ENCODE assay signal across 9 cellular contexts in genomic region chr22:23278883-23279675, GRCh38.
A peak's percentile ranks its signal among the peaks of the same experiment; 100 is the strongest.
DNase-seq lines count a peak whose midpoint lies in the region; ATAC-seq and TF ChIP-seq lines count a peak whose summit lies in the region.
"Had no signal": no experiment of that assay in that cellular context is flagged by ENCODE, and none has a peak within 500 bp of the region (broad histone marks: within the 10 kb centered on the region; RNA-seq: fewer than 3 reads in every experiment).

No MANE protein-coding gene starts in this region.

- H3K36me3 Mint-ChIP-seq in activated CD4-positive, alpha-beta T cell treated with anti-CD3 and anti-CD28 coated beads, Interleukin-2, amount 10 ng/mL, durations not matched to agents 7 days and 5 days (ENCODE audit: low read depth) = peaks cover 5% of the 10 kb centered on the region
- H3K36me3 Mint-ChIP-seq in activated naive CD4-positive, alpha-beta T cell treated with anti-CD3 and anti-CD28 coated beads, Interleukin-2, amount 50 U/mL, for 72 hours = no peaks in the 10 kb centered on the region

- H3K9me3 ChIP-seq in right atrium auricular region (no peaks in the 10 kb centered on the region), thoracic aorta (no peaks in the 10 kb centered on the region)

- H3K27me3 ChIP-seq in right atrium auricular region (no peaks in the 10 kb centered on the region), thoracic aorta (replicated peaks; ENCODE audit: insufficient read depth) (no peaks in the 10 kb centered on the region)

- peaks cover 11% of the 10 kb centered on the region for H3K4me1 Mint-ChIP-seq in activated CD4-positive, alpha-beta T cell treated with anti-CD3 and anti-CD28 coated beads, Interleukin-2, amount 10 ng/mL, durations not matched to agents 7 days and 5 days

- peak; percentile 16 for DNase-seq in activated CD4-positive, alpha-beta T cell treated with anti-CD3 and anti-CD28 coated beads, Interleukin-2, amount 10 ng/mL, durations not matched to agents 7 days and 5 days
- no peak for DNase-seq in activated CD4-positive, alpha-beta T cell treated with anti-CD3 and anti-CD28 coated beads, Interleukin-2, amount 50 U/mL, for 1 hour
- DNase-seq in activated naive CD4-positive, alpha-beta T cell treated with anti-CD3 and anti-CD28 coated beads, Interleukin-2, amount 50 U/mL, for 72 hours (ENCODE audit: low spot score in 2 of 2) = no peak
- DNase-seq in right atrium auricular region (ENCODE audit: low spot score) (no peak), thoracic aorta (ENCODE audit: low spot score) (no peak), MV-4-11 (lab: John Stamatoyannopoulos, UW) (no peak), CD1c-positive myeloid dendritic cell (ENCODE audit: extremely low spot score) (no peak)
- DNase-seq: stimulated activated naive B cell treated with anti-CD40 and anti-IgM and Interleukin-4, amounts not matched to agents 10 μg/mL and 1 μg/mL and 100 μg/mL, for 72 hours had no signal

- H3K9me3 Mint-ChIP-seq in activated CD4-positive, alpha-beta T cell treated with anti-CD3 and anti-CD28 coated beads, Interleukin-2, amount 10 ng/mL, durations not matched to agents 7 days and 5 days = no peaks in the 10 kb centered on the region
- no peaks in the 10 kb centered on the region for H3K9me3 Mint-ChIP-seq in activated naive CD4-positive, alpha-beta T cell treated with anti-CD3 and anti-CD28 coated beads, Interleukin-2, amount 50 U/mL, for 72 hours
- H3K9me3 Mint-ChIP-seq: stimulated activated naive B cell treated with anti-CD40 and anti-IgM and Interleukin-4, amounts not matched to agents 10 μg/mL and 1 μg/mL and 100 μg/mL, for 72 hours had no signal

- H3K4me3 ChIP-seq in right atrium auricular region (no peak overlapping the region), thoracic aorta (no peak overlapping the region)

- ATAC-seq in activated naive CD4-positive, alpha-beta T cell treated with anti-CD3 and anti-CD28 coated beads, Interleukin-2, amount 50 U/mL, for 72 hours = peak; percentile 21 to 26
- no peak for ATAC-seq in thoracic aorta (ENCODE audit: insufficient number of reproducible peaks, low FRiP score, low read depth)
- ATAC-seq in HG02610 (IDR thresholded peaks at IDR 0.05; ENCODE audit: unreplicated experiment) = no peak
- ATAC-seq: stimulated activated naive B cell treated with anti-CD40 and anti-IgM and Interleukin-4, amounts not matched to agents 10 μg/mL and 1 μg/mL and 100 μg/mL, for 72 hours had no signal

- no peaks in the 10 kb centered on the region for H3K27me3 Mint-ChIP-seq in activated CD4-positive, alpha-beta T cell treated with anti-CD3 and anti-CD28 coated beads, Interleukin-2, amount 10 ng/mL, durations not matched to agents 7 days and 5 days
- H3K27me3 Mint-ChIP-seq: stimulated activated naive B cell treated with anti-CD40 and anti-IgM and Interleukin-4, amounts not matched to agents 10 μg/mL and 1 μg/mL and 100 μg/mL, for 72 hours had no signal

- no peak overlapping the region for H3K4me3 Mint-ChIP-seq in activated CD4-positive, alpha-beta T cell treated with anti-CD3 and anti-CD28 coated beads, Interleukin-2, amount 10 ng/mL, durations not matched to agents 7 days and 5 days
- H3K4me3 Mint-ChIP-seq: stimulated activated naive B cell treated with anti-CD40 and anti-IgM and Interleukin-4, amounts not matched to agents 10 μg/mL and 1 μg/mL and 100 μg/mL, for 72 hours had no signal

- H3K27ac ChIP-seq in right atrium auricular region = peak overlapping the region; percentile 26 to 53
- peak overlapping the region; percentile 91 to 93 for H3K27ac ChIP-seq in thoracic aorta

- peaks cover 0 to 29% of the 10 kb centered on the region in 2 donors for H3K4me1 ChIP-seq in right atrium auricular region
- H3K4me1 ChIP-seq in thoracic aorta (ENCODE audit: control insufficient read depth in 1 of 2, low read depth in 2 of 2) = peaks cover 28 to 59% of the 10 kb centered on the region in 2 donors

- no peak for TF ChIP-seq CTCF in right atrium auricular region (IDR thresholded peaks at IDR 0.05)
- no peak for TF ChIP-seq CTCF in thoracic aorta (IDR thresholded peaks at IDR 0.05)

- H3K36me3 ChIP-seq in right atrium auricular region (peaks cover 12% of the 10 kb centered on the region), thoracic aorta (peaks cover 22% of the 10 kb centered on the region)

- CTCF ChIA-PET in activated CD4-positive, alpha-beta T cell treated with anti-CD3 and anti-CD28 coated beads, Interleukin-2, amount 10 ng/mL, durations not matched to agents 7 days and 5 days (lab: Charles Lee) = interaction anchor here (0.6 to 2.2 kb wide), 5 partner anchors 12 to 137 kb away, joined by 3 to 12 read pairs (median 4); partner anchors contain the start of gene RSPH14

- H3K27ac Mint-ChIP-seq in activated CD4-positive, alpha-beta T cell treated with anti-CD3 and anti-CD28 coated beads, Interleukin-2, amount 10 ng/mL, durations not matched to agents 7 days and 5 days = peak overlapping the region; percentile 2
- peak overlapping the region; percentile 78 to 83 for H3K27ac Mint-ChIP-seq in activated naive CD4-positive, alpha-beta T cell treated with anti-CD3 and anti-CD28 coated beads, Interleukin-2, amount 50 U/mL, for 72 hours
- H3K27ac Mint-ChIP-seq: stimulated activated naive B cell treated with anti-CD40 and anti-IgM and Interleukin-4, amounts not matched to agents 10 μg/mL and 1 μg/mL and 100 μg/mL, for 72 hours had no signal

- POLR2A ChIA-PET in activated CD4-positive, alpha-beta T cell treated with anti-CD3 and anti-CD28 coated beads, Interleukin-2, amount 10 ng/mL, durations not matched to agents 7 days and 5 days (lab: Charles Lee) = interaction anchor here (1.0 kb wide), 1 partner anchor 98 kb away, joined by 4 read pairs; no protein-coding TSS in a partner anchor

Comparison
In these comparisons a context has a peak if more than half of its experiments do, and no peak if none do; other contexts are left out.
1. ATAC-seq: peak in activated naive CD4-positive, alpha-beta T cell treated with anti-CD3 and anti-CD28 coated beads, Interleukin-2, amount 50 U/mL, for 72 hours (2 of 2); none in thoracic aorta (single experiment) and HG02610 (single experiment).